ENCODE assay signal across 10 cellular contexts in genomic region chr7:47326220-47326619, GRCh38.
DNase-seq lines count a peak whose midpoint lies in the region; ATAC-seq and TF ChIP-seq lines count a peak whose summit lies in the region.
"Had no signal": no experiment of that assay in that cellular context is flagged by ENCODE, and none has a peak within 500 bp of the region (broad histone marks: within the 10 kb centered on the region; RNA-seq: fewer than 3 reads in every experiment).

No MANE protein-coding gene starts in this region.

- no peak for TF ChIP-seq CTCF in omental fat pad (IDR thresholded peaks at IDR 0.05)

- ATAC-seq in esophagus mucosa = peak; percentile 72
- ATAC-seq in omental fat pad (ENCODE audit: low FRiP score) = peak; percentile 83
- ATAC-seq in HG03439 (IDR thresholded peaks at IDR 0.05; ENCODE audit: unreplicated experiment) = no peak
- ATAC-seq in GM19035 (IDR thresholded peaks at IDR 0.05; ENCODE audit: unreplicated experiment) = no peak
- ATAC-seq: stimulated activated effector memory CD8-positive, alpha-beta T cell treated with anti-CD3 and anti-CD28 coated beads, Interleukin-12 subunit alpha, Interleukin-12 subunit beta, amount 100 ng/mL, for 72 hours had no signal

- DNase-seq in Daoy (ENCODE audit: low read depth) (peak; percentile 64), NCI-H69 (lab: John Stamatoyannopoulos, UW) (peak; percentile 10), omental fat pad (ENCODE audit: low spot score) (no peak), SW480 (ENCODE audit: low spot score) (no peak), SKM-1 (lab: John Stamatoyannopoulos, UW; ENCODE audit: unreplicated experiment) (no peak)
- DNase-seq: erythroblast had no signal

Comparison
In these comparisons a context has a peak if more than half of its experiments do, and no peak if none do; other contexts are left out.
1. DNase-seq: peak in Daoy (single experiment) and NCI-H69 (single experiment); none in omental fat pad (single experiment), SW480 (single experiment) and SKM-1 (single experiment).
2. ATAC-seq: peak in esophagus mucosa (single experiment) and omental fat pad (single experiment); none in HG03439 (single experiment) and GM19035 (single experiment).